ENCODE assay signal across 11 cellular contexts in the genomic region with DNA sequence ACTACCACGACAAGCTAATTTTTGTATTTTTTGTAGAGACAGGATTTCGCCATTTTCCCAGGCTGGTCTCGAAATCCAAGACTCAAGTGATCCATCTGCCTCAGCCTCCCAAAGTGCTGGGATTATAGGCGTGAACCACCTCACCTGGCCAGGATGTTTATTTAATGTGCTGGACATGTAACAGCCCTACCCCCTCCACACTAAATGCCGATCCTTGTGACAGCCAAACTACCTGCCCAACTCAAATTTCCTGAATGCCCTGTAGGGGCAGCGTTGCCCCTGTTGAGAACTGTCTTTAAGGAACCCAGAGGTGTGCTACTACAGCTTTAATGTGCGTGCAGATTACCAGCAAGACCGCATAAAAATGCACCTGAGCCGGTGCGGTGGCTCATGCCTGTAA. TPM values are rescaled to one million over a fixed set of nuclear protein-coding genes. Genes with fewer than 3 reads are reported as not detected.
DNase-seq lines count a peak whose midpoint lies in the region; ATAC-seq and TF ChIP-seq lines count a peak whose summit lies in the region.
"Had no signal": no experiment of that assay in that cellular context is flagged by ENCODE, and none has a peak within 500 bp of the region (broad histone marks: within the 10 kb centered on the region; RNA-seq: fewer than 3 reads in every experiment).

No MANE protein-coding gene starts in this region.

- TF ChIP-seq CTCF in CD14-positive monocyte (IDR thresholded peaks at IDR 0.05) = peak; percentile 34
- TF ChIP-seq CTCF in GM12864 (IDR thresholded peaks at IDR 0.05; ENCODE audit: low read depth, low read length, missing control alignments) = peak; percentile 33

- H3K27me3 Mint-ChIP-seq in CD14-positive monocyte (ENCODE audit: low read depth in 3 of 3) = peaks cover 10 to 37% (median 19%) of the 10 kb centered on the region in 3 donors

- ATAC-seq in GM21526 (IDR thresholded peaks at IDR 0.05; ENCODE audit: low FRiP score, unreplicated experiment) (no peak), GM21423 (IDR thresholded peaks at IDR 0.05; ENCODE audit: unreplicated experiment) (no peak)
- ATAC-seq: GM12878 had no signal

- intact Hi-C loops in CD14-positive monocyte (cut with micrococcal nuclease) = no loop called here

- H3K9me3 Mint-ChIP-seq in CD14-positive monocyte = peaks cover 0 to 4% (median 0%) of the 10 kb centered on the region in 7 donors

- DNase-seq in CD14-positive monocyte (ENCODE audit: low spot score) = no peak
- no peak for DNase-seq in GM12864 (ENCODE audit: low read depth)
- peak; percentile 31 for DNase-seq in RKO (ENCODE audit: low spot score)
- peak; percentile 56 for DNase-seq in iPS DF 4.7 (ENCODE audit: extremely low read depth, low spot score)
- no peak for DNase-seq in stimulated activated CD4-positive, alpha-beta T cell treated with anti-CD3 and anti-CD28 coated beads, Interleukin-4, amount 100 ng/mL, for 24 hours
- DNase-seq: amniotic stem cell, NCI-H774 had no signal

- H3K4me3 Mint-ChIP-seq in CD14-positive monocyte = peak overlapping the region in 1 of 2 donors; percentile 3

- peaks cover 3% of the 10 kb centered on the region in 2 donors for H3K36me3 Mint-ChIP-seq in CD14-positive monocyte

- no peak overlapping the region for H3K4me3 ChIP-seq in GM12864 (ENCODE audit: low read depth, low read length)
- H3K4me3 ChIP-seq: GM12878 had no signal

- no peak overlapping the region for H3K27ac Mint-ChIP-seq in CD14-positive monocyte

- H3K4me1 Mint-ChIP-seq in CD14-positive monocyte = peaks cover 3% of the 10 kb centered on the region

RNA-seq across cellular contexts. Expression of a gene that starts 48.1 kb away (rescaled TPM):
- polyA plus RNA-seq in CD14-positive monocyte = 1 to 10 TPM; 2.9 to 4.2 TPM
- polyA plus RNA-seq: fibroblast of lung, GM12878 had no signal

Comparison
In these comparisons a context has a peak if more than half of its experiments do, and no peak if none do; other contexts are left out.
1. DNase-seq: peak in RKO (single experiment) and iPS DF 4.7 (single experiment); none in CD14-positive monocyte (single experiment), GM12864 (single experiment) and stimulated activated CD4-positive, alpha-beta T cell treated with anti-CD3 and anti-CD28 coated beads, Interleukin-4, amount 100 ng/mL, for 24 hours (single experiment).